In genomic region chr18:32271649-32272324, GRCh38 we compare ENCODE assay signal across 8 cellular contexts.
DNase-seq lines count a peak whose midpoint lies in the region; ATAC-seq and TF ChIP-seq lines count a peak whose summit lies in the region.

No MANE protein-coding gene starts in this region.

- H3K9me3 ChIP-seq in prostate gland = no peaks in the 10 kb centered on the region

- WGBS in prostate gland = 51% methylated on average over 6 of the region's 6 CpGs

- no peaks in the 10 kb centered on the region for H3K27me3 ChIP-seq in prostate gland (replicated peaks; ENCODE audit: insufficient read depth)

- H3K4me1 ChIP-seq in prostate gland (replicated peaks) = no peaks in the 10 kb centered on the region

- TF ChIP-seq POLR2A in prostate gland (IDR thresholded peaks at IDR 0.05) = no peak

- no peak overlapping the region for H3K27ac Mint-ChIP-seq in activated CD4-positive, alpha-beta memory T cell treated with anti-CD3 and anti-CD28 coated beads for 36 hours
- H3K27ac Mint-ChIP-seq in activated CD4-positive, alpha-beta memory T cell treated with anti-CD3 and anti-CD28 coated beads, Interleukin-2, amount 10 ng/mL, durations not matched to agents 7 days and 5 days = no peak overlapping the region

- POLR2A ChIA-PET in activated CD4-positive, alpha-beta memory T cell treated with anti-CD3 and anti-CD28 coated beads for 36 hours (lab: Charles Lee) = no interaction called here
- POLR2A ChIA-PET in activated CD4-positive, alpha-beta memory T cell treated with anti-CD3 and anti-CD28 coated beads, Interleukin-2, amount 10 ng/mL, durations not matched to agents 7 days and 5 days (lab: Charles Lee) = no interaction called here

- H3K36me3 Mint-ChIP-seq in activated CD4-positive, alpha-beta memory T cell treated with anti-CD3 and anti-CD28 coated beads for 36 hours = no peaks in the 10 kb centered on the region
- H3K36me3 Mint-ChIP-seq in activated CD4-positive, alpha-beta memory T cell treated with anti-CD3 and anti-CD28 coated beads, Interleukin-2, amount 10 ng/mL, durations not matched to agents 7 days and 5 days (ENCODE audit: low read depth) = no peaks in the 10 kb centered on the region

- H3K27ac ChIP-seq in prostate gland = no peak overlapping the region

- CTCF ChIA-PET in activated CD4-positive, alpha-beta memory T cell treated with anti-CD3 and anti-CD28 coated beads for 36 hours (lab: Charles Lee) = interaction anchor here (0.6 to 4.5 kb wide), 18 partner anchors 9 to 434 kb away, joined by 3 to 48 read pairs (median 4); partner anchors contain the start of gene GAREM1
- CTCF ChIA-PET in activated CD4-positive, alpha-beta memory T cell treated with anti-CD3 and anti-CD28 coated beads, Interleukin-2, amount 10 ng/mL, durations not matched to agents 7 days and 5 days (lab: Charles Lee) = interaction anchor here (0.6 to 3.2 kb wide), 18 partner anchors 8 to 280 kb away, joined by 3 to 22 read pairs (median 5); partner anchors contain the start of gene GAREM1

- no peaks in the 10 kb centered on the region for H3K27me3 Mint-ChIP-seq in activated CD4-positive, alpha-beta memory T cell treated with anti-CD3 and anti-CD28 coated beads for 36 hours
- H3K27me3 Mint-ChIP-seq in activated CD4-positive, alpha-beta memory T cell treated with anti-CD3 and anti-CD28 coated beads, Interleukin-2, amount 10 ng/mL, durations not matched to agents 7 days and 5 days = peaks cover 8% of the 10 kb centered on the region

- intact Hi-C loops in activated CD4-positive, alpha-beta memory T cell treated with anti-CD3 and anti-CD28 coated beads for 36 hours (cut with micrococcal nuclease) = loop anchor here (1.0 kb wide), 2 partner anchors 200 to 281 kb away; no protein-coding TSS in a partner anchor
- intact Hi-C loops in prostate gland (cut with DNase I) = loop anchor here (2.0 to 5.0 kb wide), 2 partner anchors 199 to 281 kb away; partner anchors contain the start of gene GAREM1

- no peak overlapping the region for H3K4me3 Mint-ChIP-seq in activated CD4-positive, alpha-beta memory T cell treated with anti-CD3 and anti-CD28 coated beads for 36 hours
- no peak overlapping the region for H3K4me3 Mint-ChIP-seq in activated CD4-positive, alpha-beta memory T cell treated with anti-CD3 and anti-CD28 coated beads, Interleukin-2, amount 10 ng/mL, durations not matched to agents 7 days and 5 days

- H3K36me3 ChIP-seq in prostate gland = no peaks in the 10 kb centered on the region

- no peaks in the 10 kb centered on the region for H3K4me1 Mint-ChIP-seq in activated CD4-positive, alpha-beta memory T cell treated with anti-CD3 and anti-CD28 coated beads for 36 hours (ENCODE audit: low read depth)
- no peaks in the 10 kb centered on the region for H3K4me1 Mint-ChIP-seq in activated CD4-positive, alpha-beta memory T cell treated with anti-CD3 and anti-CD28 coated beads, Interleukin-2, amount 10 ng/mL, durations not matched to agents 7 days and 5 days

- peak; percentile 88 for ATAC-seq in GM21723 (IDR thresholded peaks at IDR 0.05; ENCODE audit: unreplicated experiment)
- ATAC-seq in GM21381 (IDR thresholded peaks at IDR 0.05; ENCODE audit: unreplicated experiment) = no peak

- DNase-seq in activated CD4-positive, alpha-beta memory T cell treated with anti-CD3 and anti-CD28 coated beads for 36 hours = peak; percentile 27
- no peak for DNase-seq in activated CD4-positive, alpha-beta memory T cell treated with anti-CD3 and anti-CD28 coated beads, Interleukin-2, amount 10 ng/mL, durations not matched to agents 7 days and 5 days
- peak; percentile 23 for DNase-seq in LNCaP clone FGC (ENCODE audit: low read depth)
- DNase-seq in SKM-1 (lab: John Stamatoyannopoulos, UW; ENCODE audit: unreplicated experiment) = peak; percentile 44
- DNase-seq in foreskin fibroblast = peak; percentile 10 to 67
- peak; percentile 14 for DNase-seq in prostate gland (ENCODE audit: low spot score)

- H3K9me3 Mint-ChIP-seq in activated CD4-positive, alpha-beta memory T cell treated with anti-CD3 and anti-CD28 coated beads for 36 hours = no peaks in the 10 kb centered on the region
- no peaks in the 10 kb centered on the region for H3K9me3 Mint-ChIP-seq in activated CD4-positive, alpha-beta memory T cell treated with anti-CD3 and anti-CD28 coated beads, Interleukin-2, amount 10 ng/mL, durations not matched to agents 7 days and 5 days

- H3K4me3 ChIP-seq in LNCaP clone FGC (ENCODE audit: low read depth, low read length) (no peak overlapping the region), foreskin fibroblast (ENCODE audit: low read depth in 1 of 2, low read length in 2 of 2) (no peak overlapping the region), prostate gland (no peak overlapping the region)

- TF ChIP-seq CTCF in LNCaP clone FGC (IDR thresholded peaks at IDR 0.05; ENCODE audit: control insufficient read depth, extremely low read depth, insufficient read depth) (peak; percentile 92), foreskin fibroblast (IDR thresholded peaks at IDR 0.05; ENCODE audit: low read depth, low read length) (peak; percentile 67), prostate gland (IDR thresholded peaks at IDR 0.05) (peak; percentile 18 to 81 (median 68))
